8 cellular contexts compared by ENCODE assay signal in genomic region chr10:117320050-117320665, GRCh38. TPM values are rescaled to one million over a fixed set of nuclear protein-coding genes. Genes with fewer than 3 reads are reported as not detected.
DNase-seq lines count a peak whose midpoint lies in the region; ATAC-seq and TF ChIP-seq lines count a peak whose summit lies in the region.

No MANE protein-coding gene starts in this region.

- H3K4me3 Mint-ChIP-seq in H9, result no peak overlapping the region

- no peak overlapping the region for H4K91ac ChIP-seq in H9 (ENCODE audit: insufficient read length, low read depth, low read length)

- no peak overlapping the region for H3K18ac ChIP-seq in H9 (ENCODE audit: insufficient read length, low read depth, low read length)

- H3K23ac ChIP-seq in H9 (ENCODE audit: insufficient read length, low read depth, low read length), result no peak overlapping the region

- H3K27me3 Mint-ChIP-seq in H9 (ENCODE audit: low read depth), result no peaks in the 10 kb centered on the region

- no peak overlapping the region for H2BK120ac ChIP-seq in H9 (ENCODE audit: low read depth, low read length, poor library complexity, severe bottlenecking)

- H3K23me2 ChIP-seq in H9 (ENCODE audit: insufficient read length, low read depth, low read length, poor library complexity, severe bottlenecking), result no peaks in the 10 kb centered on the region

- no peak for TF ChIP-seq EP300 in upper lobe of left lung (IDR thresholded peaks at IDR 0.05)

- no peak overlapping the region for H2AFZ ChIP-seq in H9 (ENCODE audit: low read length)

- no peak overlapping the region for H4K5ac ChIP-seq in H9 (ENCODE audit: insufficient read length, low read depth, low read length)

- H2BK12ac ChIP-seq in H9 (ENCODE audit: insufficient read length, low read depth, low read length), result no peak overlapping the region

- no peak overlapping the region for H2BK5ac ChIP-seq in H9 (ENCODE audit: insufficient read length, low read length)

- peaks cover 18 to 21% of the 10 kb centered on the region in 2 experiments for H3K4me1 Mint-ChIP-seq in H9

- no peak overlapping the region for H2AK5ac ChIP-seq in H9 (ENCODE audit: insufficient read length, low read length)

- H3T11ph ChIP-seq in H9 (ENCODE audit: low read length), result no peak overlapping the region

- no peak overlapping the region for H3K4ac ChIP-seq in H9 (ENCODE audit: low read depth, low read length)

- TF ChIP-seq CTCF in H9 (conservative IDR thresholded peaks at IDR 0.05) (peak; percentile 78), upper lobe of left lung (IDR thresholded peaks at IDR 0.05) (peak in 4 of 6 experiments; percentile 16 to 33 (median 27))

- H3K27ac ChIP-seq in H9 (ENCODE audit: insufficient read length, low read depth, low read length) (no peak overlapping the region), upper lobe of left lung (no peak overlapping the region)

- peaks cover 0 to 16% (median 4%) of the 10 kb centered on the region in 3 experiments; a peak in 3 of 7 replicates for H3K36me3 Mint-ChIP-seq in H9 (ENCODE audit: insufficient read depth in 1 of 3, low read depth in 3 of 3)

- H2BK20ac ChIP-seq in H9 (ENCODE audit: low read depth, low read length, poor library complexity, severe bottlenecking), result no peak overlapping the region

- H3K79me2 ChIP-seq in H9 (ENCODE audit: insufficient read depth, low read length), result no peaks in the 10 kb centered on the region

- H4K8ac ChIP-seq in H9 (replicated peaks; ENCODE audit: insufficient read length, low read depth, low read length), result no peak overlapping the region

- no peak overlapping the region for H3K56ac ChIP-seq in H9 (ENCODE audit: insufficient read length, low read depth, low read length)

- no peaks in the 10 kb centered on the region for H4K20me1 ChIP-seq in H9 (ENCODE audit: control insufficient read depth, insufficient read depth, insufficient read length)

- no peak overlapping the region for H3K9ac ChIP-seq in H9 (ENCODE audit: extremely low read depth, insufficient read length, low read length)

- no peak overlapping the region for H2BK15ac ChIP-seq in H9 (ENCODE audit: low read depth, low read length)

- H3K4me1 ChIP-seq in H9 (ENCODE audit: insufficient read depth, low read length) (no peaks in the 10 kb centered on the region; the same call in 1 of the 2 replicates), upper lobe of left lung (peaks cover 0 to 6% (median 0%) of the 10 kb centered on the region in 4 donors)

- no peaks in the 10 kb centered on the region for H3K9me3 ChIP-seq in H9 (ENCODE audit: control insufficient read depth, low read depth, low read length)
- no peaks in the 10 kb centered on the region for H3K9me3 ChIP-seq in upper lobe of left lung
- H3K9me3 ChIP-seq in MG63, result no peaks in the 10 kb centered on the region

- H3K27me3 ChIP-seq in H9 (ENCODE audit: insufficient read depth, low read length) (no peaks in the 10 kb centered on the region), upper lobe of left lung (no peaks in the 10 kb centered on the region), MG63 (no peaks in the 10 kb centered on the region)

- peak; percentile 14 for DNase-seq in D341Med (ENCODE audit: low spot score)
- DNase-seq in H9, result no peak
- peak; percentile 8 for DNase-seq in SKM-1 (lab: John Stamatoyannopoulos, UW; ENCODE audit: unreplicated experiment)
- peak; percentile 26 for DNase-seq in glomerular visceral epithelial cell (ENCODE audit: extremely low spot score)
- DNase-seq in upper lobe of left lung, result no peak
- DNase-seq in MG63, result no peak
- no peak for DNase-seq in cerebellar nuclear complex (lab: John Stamatoyannopoulos, UW)

- no CpG with 5 or more reads among the region's 1 CpG for WGBS in H9 (ENCODE audit: extremely low coverage, insufficient read length, low lambda C conversion rate)
- WGBS in upper lobe of left lung, 2 donors, result 80 to 83% methylated on average over 1 of the region's 1 CpG

- H3K79me1 ChIP-seq in H9 (ENCODE audit: insufficient read depth, low read depth, low read length, poor library complexity, severe bottlenecking), result no peaks in the 10 kb centered on the region

- no peak overlapping the region for H3K4me3 ChIP-seq in upper lobe of left lung
- H3K4me3 ChIP-seq in MG63, result no peak overlapping the region

- H3K27ac Mint-ChIP-seq in H9, result no peak overlapping the region

- ATAC-seq in upper lobe of left lung (ENCODE audit: low FRiP score in 2 of 2) (no peak), HG03175 (IDR thresholded peaks at IDR 0.05; ENCODE audit: unreplicated experiment) (no peak)

- H3K4me2 ChIP-seq in H9 (ENCODE audit: insufficient read depth, insufficient read length, low read length), result no peak overlapping the region

- H3K9me3 Mint-ChIP-seq in H9, result no peaks in the 10 kb centered on the region; a peak in 1 of 5 replicates

- peaks cover 0 to 5% (median 0%) of the 10 kb centered on the region in 4 donors for H3K36me3 ChIP-seq in upper lobe of left lung
- H3K36me3 ChIP-seq in MG63, result peaks cover 3% of the 10 kb centered on the region

- no peak for TF ChIP-seq POLR2A in upper lobe of left lung (IDR thresholded peaks at IDR 0.05)

- no peak overlapping the region for H3K14ac ChIP-seq in H9 (ENCODE audit: insufficient read depth, low read length)

RNA-seq across cellular contexts. Expression of gene PDZD8, which starts 55.1 kb away (rescaled TPM):
- total RNA-seq in H9 (2021) (36.0 and 38.2 TPM in 2 replicates), upper lobe of left lung (10 to 100 TPM; 18.9 to 42.0 (median 34.0) TPM)
- 21.9 and 37.3 TPM in 2 replicates for total RNA-seq in MG63 (2014; rRNA removed; shearing (Covaris generic); ENCODE audit: low replicate concordance)

Comparison
In these comparisons a context has a peak if more than half of its experiments do, and no peak if none do; other contexts are left out.
1. DNase-seq: peak in D341Med (single experiment), SKM-1 (single experiment) and glomerular visceral epithelial cell (single experiment); none in H9 (single experiment), upper lobe of left lung (0 of 2), MG63 (single experiment) and cerebellar nuclear complex (0 of 2).